ENCODE assay signal across 13 cellular contexts in the genomic region with DNA sequence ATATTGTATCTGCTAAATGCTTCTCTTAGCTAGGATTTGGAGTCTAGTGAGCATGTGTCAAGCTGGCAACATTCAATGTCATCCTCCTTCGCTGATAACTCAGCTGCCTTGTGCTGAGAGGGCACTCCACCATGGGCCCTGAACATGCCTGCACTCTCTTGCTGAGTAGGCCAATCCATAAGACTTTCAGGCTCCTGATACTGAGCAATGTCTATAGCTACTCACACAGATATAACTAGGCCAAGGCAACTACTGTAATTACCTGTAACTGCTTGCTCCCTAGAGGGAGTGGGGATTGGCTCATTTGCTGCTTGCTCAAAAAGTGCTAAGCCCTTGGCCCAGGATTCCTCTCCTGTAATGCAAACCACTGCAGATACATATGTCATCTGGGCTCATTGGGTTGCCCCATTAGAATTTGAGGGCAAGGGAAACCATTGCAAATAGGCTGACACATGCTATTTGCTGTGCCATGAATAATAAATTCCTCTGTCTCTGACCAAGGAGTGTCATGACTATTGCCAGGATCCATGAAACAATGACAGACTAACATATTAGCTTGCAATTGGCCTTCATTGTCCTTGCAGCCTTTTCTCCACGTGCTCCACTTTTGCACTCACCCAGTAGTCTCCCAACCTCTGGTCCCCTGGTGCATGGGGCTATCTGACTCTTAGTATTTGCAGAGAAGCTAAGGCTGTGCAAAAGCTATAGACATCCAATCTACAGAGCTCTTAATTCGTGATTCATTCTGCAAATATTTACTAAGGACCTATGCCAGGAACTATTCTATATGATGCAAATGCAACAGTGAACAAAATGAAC. TPM values are rescaled to one million over a fixed set of nuclear protein-coding genes. Genes with fewer than 3 reads are reported as not detected.
A peak's percentile ranks its signal among the peaks of the same experiment; 100 is the strongest.
DNase-seq lines count a peak whose midpoint lies in the region; ATAC-seq and TF ChIP-seq lines count a peak whose summit lies in the region.
"Had no signal": no experiment of that assay in that cellular context is flagged by ENCODE, and none has a peak within 500 bp of the region (broad histone marks: within the 10 kb centered on the region; RNA-seq: fewer than 3 reads in every experiment).

No MANE protein-coding gene starts in this region.

- H3K27me3 ChIP-seq in endodermal cell (ENCODE audit: control insufficient read depth, insufficient read depth, low read length, poor library complexity, severe bottlenecking) (no peaks in the 10 kb centered on the region), aorta (ENCODE audit: control insufficient read depth in 1 of 2, insufficient read depth in 2 of 2, low read length in 1 of 2) (no peaks in the 10 kb centered on the region), osteoblast (ENCODE audit: insufficient read depth, low read length) (no peaks in the 10 kb centered on the region), dorsolateral prefrontal cortex (no peaks in the 10 kb centered on the region)

- H3K9me3 Mint-ChIP-seq in endodermal cell (peaks cover 6% of the 10 kb centered on the region), progenitor cell of endocrine pancreas (ENCODE audit: low read depth) (no peaks in the 10 kb centered on the region)
- H3K9me3 Mint-ChIP-seq: memory B cell had no signal

- H3K27ac Mint-ChIP-seq in endodermal cell (peak overlapping the region; percentile 64), progenitor cell of endocrine pancreas (no peak overlapping the region)
- H3K27ac Mint-ChIP-seq: memory B cell had no signal

- H3K4me3 Mint-ChIP-seq in endodermal cell (no peak overlapping the region), progenitor cell of endocrine pancreas (ENCODE audit: low read depth) (no peak overlapping the region)
- H3K4me3 Mint-ChIP-seq: memory B cell had no signal

- peak; percentile 22 for ATAC-seq in aorta (ENCODE audit: low FRiP score)

- H3K27me3 Mint-ChIP-seq in endodermal cell (ENCODE audit: insufficient read depth) (no peaks in the 10 kb centered on the region), progenitor cell of endocrine pancreas (no peaks in the 10 kb centered on the region)
- H3K27me3 Mint-ChIP-seq: memory B cell had no signal

- H3K36me3 Mint-ChIP-seq in endodermal cell (ENCODE audit: low read depth), result peaks cover 2% of the 10 kb centered on the region
- H3K36me3 Mint-ChIP-seq in progenitor cell of endocrine pancreas (ENCODE audit: insufficient read depth), result no peaks in the 10 kb centered on the region
- H3K36me3 Mint-ChIP-seq: memory B cell had no signal

- intact Hi-C loops in aorta (cut with DNase I), result no loop called here
- intact Hi-C loops in dorsolateral prefrontal cortex (cut with DNase I), result no loop called here

- H3K9ac ChIP-seq in endodermal cell (ENCODE audit: extremely low read depth, low read length, poor library complexity, severe bottlenecking), result no peak overlapping the region
- H3K9ac ChIP-seq: parathyroid adenoma had no signal

- DNase-seq in activated CD8-positive, alpha-beta memory T cell treated with anti-CD3 and anti-CD28 coated beads, Interleukin-2, amount 50 U/mL, for 48 hours, result peak; percentile 23
- DNase-seq in activated CD8-positive, alpha-beta memory T cell treated with anti-CD3 and anti-CD28 coated beads for 24 hours, result no peak
- DNase-seq in NCI-H774 (lab: John Stamatoyannopoulos, UW) (peak; percentile 26), endodermal cell (no peak), aorta (no peak), osteoblast (ENCODE audit: insufficient read length, low spot score, missing footprints) (no peak), dorsolateral prefrontal cortex (no peak), progenitor cell of endocrine pancreas (ENCODE audit: low spot score, unreplicated experiment) (no peak)
- DNase-seq: activated effector memory CD4-positive, alpha-beta T cell treated with Interleukin-2 at 50 U/mL for 16 hours; NCI-H187; substantia nigra had no signal

- TF ChIP-seq CTCF in endodermal cell (conservative IDR thresholded peaks at IDR 0.05) (no peak), osteoblast (IDR thresholded peaks at IDR 0.05; ENCODE audit: extremely low read depth, low read depth, low read length) (no peak), dorsolateral prefrontal cortex (IDR thresholded peaks at IDR 0.05 in 54 of 56, conservative IDR thresholded peaks at IDR 0.05 in 2 of 56; ENCODE audit: low read depth in 1 of 56, partially characterized antibody in 56 of 56) (no peak), progenitor cell of endocrine pancreas (IDR thresholded peaks at IDR 0.05; ENCODE audit: unreplicated experiment) (no peak)

- no peak overlapping the region for H3K4me3 ChIP-seq in endodermal cell (ENCODE audit: low read length)
- H3K4me3 ChIP-seq in aorta (ENCODE audit: low read length in 2 of 2), result no peak overlapping the region
- H3K4me3 ChIP-seq in osteoblast (ENCODE audit: insufficient read depth, low read length), result no peak overlapping the region
- H3K4me3 ChIP-seq in dorsolateral prefrontal cortex, result no peak overlapping the region

- no peaks in the 10 kb centered on the region for H3K36me3 ChIP-seq in endodermal cell (ENCODE audit: control insufficient read depth, insufficient read depth, low read length)
- no peaks in the 10 kb centered on the region for H3K36me3 ChIP-seq in aorta (ENCODE audit: control insufficient read depth in 1 of 2, insufficient read depth in 2 of 2, low read length in 1 of 2)
- H3K36me3 ChIP-seq in osteoblast (ENCODE audit: insufficient read depth, low read length), result no peaks in the 10 kb centered on the region

- no peak overlapping the region for H3K4me2 ChIP-seq in osteoblast (ENCODE audit: insufficient read depth, low read length)

- no peaks in the 10 kb centered on the region for H3K9me3 ChIP-seq in endodermal cell (ENCODE audit: control insufficient read depth, low read length)
- no peaks in the 10 kb centered on the region for H3K9me3 ChIP-seq in aorta (ENCODE audit: control insufficient read depth, low read length)
- H3K9me3 ChIP-seq in osteoblast (ENCODE audit: low read depth, low read length), result no peaks in the 10 kb centered on the region

- no peak overlapping the region for H2AFZ ChIP-seq in osteoblast (ENCODE audit: low read length)
- H2AFZ ChIP-seq: parathyroid adenoma had no signal

- H3K4me1 ChIP-seq in endodermal cell (ENCODE audit: control insufficient read depth, insufficient read depth, low read length) (no peaks in the 10 kb centered on the region), aorta (ENCODE audit: control insufficient read depth in 1 of 2, insufficient read depth in 2 of 2, low read length in 2 of 2) (no peaks in the 10 kb centered on the region), osteoblast (ENCODE audit: insufficient read depth, low read length) (peaks cover 10% of the 10 kb centered on the region)
- H3K4me1 ChIP-seq: parathyroid adenoma had no signal

- no peaks in the 10 kb centered on the region for H3K79me2 ChIP-seq in osteoblast (ENCODE audit: insufficient read depth, low read length)
- H3K79me2 ChIP-seq: parathyroid adenoma had no signal

- no peak overlapping the region for H3K27ac ChIP-seq in endodermal cell (ENCODE audit: low read depth, low read length)
- no peak overlapping the region for H3K27ac ChIP-seq in aorta (ENCODE audit: low read depth in 1 of 2, low read length in 2 of 2)
- no peak overlapping the region for H3K27ac ChIP-seq in osteoblast (ENCODE audit: low read depth, low read length)
- H3K27ac ChIP-seq in dorsolateral prefrontal cortex, result no peak overlapping the region
- H3K27ac ChIP-seq: parathyroid adenoma had no signal

- H3K4me1 Mint-ChIP-seq in endodermal cell, result peaks cover 28% of the 10 kb centered on the region
- no peaks in the 10 kb centered on the region for H3K4me1 Mint-ChIP-seq in progenitor cell of endocrine pancreas (ENCODE audit: low read depth)
- H3K4me1 Mint-ChIP-seq: memory B cell had no signal

- H4K20me1 ChIP-seq in osteoblast (ENCODE audit: insufficient read depth, low read length), result no peaks in the 10 kb centered on the region

- 89 to 91% methylated on average over 3 of the region's 3 CpGs for WGBS in endodermal cell (ENCODE audit: insufficient coverage in 1 of 2, insufficient read length in 1 of 2), 2 experiments
- WGBS in aorta, 2 donors, result 34 to 46% methylated on average over 3 of the region's 3 CpGs

RNA-seq across cellular contexts. Expression of a gene that starts 36.9 kb away (rescaled TPM):
- total RNA-seq in endodermal cell, result 10 to 100 TPM; 42.2 to 56.3 TPM
- 32.5 TPM for polyA plus RNA-seq in endodermal cell (2013, experiment 1 of 2)
- 36.1 TPM for polyA plus RNA-seq in endodermal cell (2013, experiment 2 of 2)
- 100 to 1,000 TPM; 103 to 123 TPM for total RNA-seq in aorta
- 10 to 100 TPM in 1 of 2 donors, 1 to 10 TPM in 1; 7.9 to 17.2 TPM for polyA plus RNA-seq in aorta
- total RNA-seq in osteoblast, result 41.8 and 44.2 TPM in 2 replicates
- 100 to 1,000 TPM in 64 of 120 experiments, 10 to 100 TPM in 56; 42.7 to 140 (median 102) TPM for total RNA-seq in dorsolateral prefrontal cortex
- total RNA-seq in progenitor cell of endocrine pancreas, result 36.7 and 39.3 TPM in 2 replicates

Comparison
In these comparisons a context has a peak if more than half of its experiments do, and no peak if none do; other contexts are left out.
1. DNase-seq: peak in activated CD8-positive, alpha-beta memory T cell treated with anti-CD3 and anti-CD28 coated beads, Interleukin-2, amount 50 U/mL, for 48 hours (single experiment) and NCI-H774 (single experiment); none in activated CD8-positive, alpha-beta memory T cell treated with anti-CD3 and anti-CD28 coated beads for 24 hours (single experiment), endodermal cell (single experiment), aorta (0 of 2), osteoblast (single experiment), dorsolateral prefrontal cortex (0 of 10) and progenitor cell of endocrine pancreas (single experiment).